ENCODE assay signal across 9 cellular contexts in the genomic region with DNA sequence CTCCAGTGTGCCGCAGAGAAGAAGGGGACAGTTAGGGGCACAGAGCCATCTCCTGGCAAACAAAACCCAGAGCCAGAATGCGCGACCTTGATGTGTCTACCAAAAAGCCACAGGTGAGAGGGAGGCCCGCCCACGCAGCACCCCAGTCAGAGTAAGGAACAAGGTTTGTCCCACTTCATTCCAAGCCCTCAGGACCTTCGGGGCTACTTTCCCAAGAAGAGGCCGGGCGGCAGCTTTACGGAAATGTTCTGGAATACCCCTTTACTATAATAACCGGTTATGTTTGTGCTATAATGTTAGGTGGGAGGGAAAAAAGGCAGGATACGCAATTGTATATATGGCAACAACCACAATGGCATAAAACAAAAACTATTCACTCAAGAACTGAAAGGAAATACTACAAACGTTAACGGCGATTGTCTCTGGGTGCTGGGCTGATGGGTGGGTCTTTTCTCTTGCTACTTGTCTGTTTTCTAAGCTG. TPM values are rescaled to one million over a fixed set of nuclear protein-coding genes. Genes with fewer than 3 reads are reported as not detected.
DNase-seq lines count a peak whose midpoint lies in the region; ATAC-seq lines count a peak whose summit lies in the region.
"Had no signal": no experiment of that assay in that cellular context is flagged by ENCODE, and none has a peak within 500 bp of the region (broad histone marks: within the 10 kb centered on the region; RNA-seq: fewer than 3 reads in every experiment).

No MANE protein-coding gene starts in this region.

- peaks cover 59% of the 10 kb centered on the region for H3K36me3 Mint-ChIP-seq in activated CD8-positive, alpha-beta memory T cell treated with anti-CD3 and anti-CD28 coated beads, Interleukin-2, amount 10 ng/mL, durations not matched to agents 7 days and 5 days

- peak overlapping the region; percentile 60 for H3K4me3 Mint-ChIP-seq in activated CD8-positive, alpha-beta memory T cell treated with anti-CD3 and anti-CD28 coated beads, Interleukin-2, amount 10 ng/mL, durations not matched to agents 7 days and 5 days

- peak overlapping the region; percentile 78 for H3K27ac ChIP-seq in KOPT-K1 (ENCODE audit: low read depth, low read length, poor library complexity, severe bottlenecking)

- no peaks in the 10 kb centered on the region for H3K9me3 ChIP-seq in KOPT-K1 (ENCODE audit: insufficient read depth, low read length, poor library complexity, severe bottlenecking)

- no peaks in the 10 kb centered on the region for H3K27me3 Mint-ChIP-seq in activated CD8-positive, alpha-beta memory T cell treated with anti-CD3 and anti-CD28 coated beads, Interleukin-2, amount 10 ng/mL, durations not matched to agents 7 days and 5 days

- H3K4me1 Mint-ChIP-seq in activated CD8-positive, alpha-beta memory T cell treated with anti-CD3 and anti-CD28 coated beads, Interleukin-2, amount 10 ng/mL, durations not matched to agents 7 days and 5 days, result peaks cover 91% of the 10 kb centered on the region

- peak; percentile 32 for ATAC-seq in activated CD8-positive, alpha-beta memory T cell treated with anti-CD3 and anti-CD28 coated beads, Interleukin-2, amount 10 ng/mL, durations not matched to agents 7 days and 5 days

- H3K9me3 Mint-ChIP-seq in activated CD8-positive, alpha-beta memory T cell treated with anti-CD3 and anti-CD28 coated beads, Interleukin-2, amount 10 ng/mL, durations not matched to agents 7 days and 5 days (ENCODE audit: low read depth), result no peaks in the 10 kb centered on the region

- peak; percentile 77 for DNase-seq in activated CD8-positive, alpha-beta memory T cell treated with anti-CD3 and anti-CD28 coated beads, Interleukin-2, amount 10 ng/mL, durations not matched to agents 7 days and 5 days
- DNase-seq in cerebellar cortex (ENCODE audit: low spot score), result peak; percentile 27
- peak; percentile 49 to 51 for DNase-seq in stimulated activated CD8-positive, alpha-beta memory T cell treated with anti-CD3 and anti-CD28 coated beads, Interleukin-2, amount 100 ng/mL, for 48 hours (ENCODE audit: low read depth in 2 of 2)
- no peak for DNase-seq in ACHN
- no peak for DNase-seq in HK-2 (ENCODE audit: unreplicated experiment)
- no peak for DNase-seq in NCI-H1417 treated with DMSO at 0.1 percent for 48 hours (lab: John Stamatoyannopoulos, UW)
- no peak for DNase-seq in NCI-H146 treated with DMSO at 0.1 percent for 48 hours (lab: John Stamatoyannopoulos, UW; ENCODE audit: unreplicated experiment)
- DNase-seq: hippocampal formation had no signal

- peaks cover 52% of the 10 kb centered on the region for H3K36me3 ChIP-seq in KOPT-K1 (ENCODE audit: insufficient read depth, low read length)

- CTCF ChIA-PET in activated CD8-positive, alpha-beta memory T cell treated with anti-CD3 and anti-CD28 coated beads, Interleukin-2, amount 10 ng/mL, durations not matched to agents 7 days and 5 days (lab: Charles Lee), result interaction anchor here (0.9 to 9.3 kb wide), 7 partner anchors 12 to 81 kb away, joined by 3 to 117 read pairs (median 4); a partner anchor contains a TSS

- in situ Hi-C loops in ACHN (cut with HindIII; ENCODE audit: low pct_ligation_motif_present, low pct_unique_long_range_greater_than_20kb, low sequenced_read_pairs), result no loop called here

- peak overlapping the region; percentile 88 for H3K27ac Mint-ChIP-seq in activated CD8-positive, alpha-beta memory T cell treated with anti-CD3 and anti-CD28 coated beads, Interleukin-2, amount 10 ng/mL, durations not matched to agents 7 days and 5 days

RNA-seq across cellular contexts. Expression of a gene that starts 12.3 kb away (rescaled TPM):
- total RNA-seq in activated CD8-positive, alpha-beta memory T cell treated with anti-CD3 and anti-CD28 coated beads, Interleukin-2, amount 10 ng/mL, durations not matched to agents 7 days and 5 days, result 100 to 1,000 TPM; 151 to 214 TPM

Comparison
In these comparisons a context has a peak if more than half of its experiments do, and no peak if none do; other contexts are left out.
1. DNase-seq: peak in activated CD8-positive, alpha-beta memory T cell treated with anti-CD3 and anti-CD28 coated beads, Interleukin-2, amount 10 ng/mL, durations not matched to agents 7 days and 5 days (single experiment), cerebellar cortex (single experiment) and stimulated activated CD8-positive, alpha-beta memory T cell treated with anti-CD3 and anti-CD28 coated beads, Interleukin-2, amount 100 ng/mL, for 48 hours (2 of 2); none in ACHN (single experiment), HK-2 (single experiment), NCI-H1417 treated with DMSO at 0.1 percent for 48 hours (single experiment) and NCI-H146 treated with DMSO at 0.1 percent for 48 hours (single experiment).